In genomic region chr4:36292551-36293188, GRCh38 we compare ENCODE assay signal across 1 cellular context.
TF ChIP-seq lines count a peak whose summit lies in the region.

No MANE protein-coding gene starts in this region.

TF ChIP-seq in neural cell, 6 proteins besides CTCF, POLR2A, EP300 and RAD21 (continued from another document):
- TF ChIP-seq REST (IDR thresholded peaks at IDR 0.05; ENCODE audit: borderline replicate concordance) = no peak
- TF ChIP-seq POLR2AphosphoS5 (IDR thresholded peaks at IDR 0.05) = no peak
- no peak for TF ChIP-seq TAF1 (IDR thresholded peaks at IDR 0.05; ENCODE audit: low read depth)
